ENCODE assay signal across 8 cellular contexts in genomic region chr2:119366161-119366648, GRCh38. TPM values are rescaled to one million over a fixed set of nuclear protein-coding genes. Genes with fewer than 3 reads are reported as not detected.
DNase-seq lines count a peak whose midpoint lies in the region; ATAC-seq and TF ChIP-seq lines count a peak whose summit lies in the region.

No MANE protein-coding gene starts in this region.

- peaks cover 31% of the 10 kb centered on the region for H3K4me1 ChIP-seq in CD4-positive, alpha-beta memory T cell (ENCODE audit: insufficient read depth, low read length)
- H3K4me1 ChIP-seq in Karpas-422 (ENCODE audit: low read length) (peaks cover 21% of the 10 kb centered on the region), body of pancreas (peaks cover 25% of the 10 kb centered on the region), stomach smooth muscle (ENCODE audit: control insufficient read depth, insufficient read depth, low read length) (peaks cover 16% of the 10 kb centered on the region)

- H3K9me3 ChIP-seq in CD4-positive, alpha-beta memory T cell (ENCODE audit: control insufficient read depth in 1 of 2, low read length in 2 of 2) = no peaks in the 10 kb centered on the region
- no peaks in the 10 kb centered on the region for H3K9me3 ChIP-seq in Karpas-422 (ENCODE audit: low read length)
- no peaks in the 10 kb centered on the region for H3K9me3 ChIP-seq in body of pancreas
- no peaks in the 10 kb centered on the region for H3K9me3 ChIP-seq in stomach smooth muscle (ENCODE audit: control insufficient read depth in 2 of 2, low read length in 2 of 2)

- H3K4me1 Mint-ChIP-seq in CD4-positive, alpha-beta memory T cell = peaks cover 32 to 52% (median 40%) of the 10 kb centered on the region in 4 donors

- TF ChIP-seq POLR2A in body of pancreas (IDR thresholded peaks at IDR 0.05) = no peak

- H3K36me3 Mint-ChIP-seq in CD4-positive, alpha-beta memory T cell = peaks cover 28 to 39% of the 10 kb centered on the region in 2 donors

- no peaks in the 10 kb centered on the region for H3K9me2 ChIP-seq in Karpas-422 (replicated peaks; ENCODE audit: insufficient read depth, low read length)

- H3K9me3 Mint-ChIP-seq in CD4-positive, alpha-beta memory T cell = peaks cover 0 to 2% (median 0%) of the 10 kb centered on the region in 8 donors

- H3K4me3 ChIP-seq in CD4-positive, alpha-beta memory T cell (ENCODE audit: low read length in 2 of 2) = peak overlapping the region; percentile 95 to 97
- peak overlapping the region; percentile 90 for H3K4me3 ChIP-seq in Karpas-422 (ENCODE audit: low read length)
- peak overlapping the region; percentile 55 to 79 for H3K4me3 ChIP-seq in body of pancreas
- peak overlapping the region; percentile 94 to 95 for H3K4me3 ChIP-seq in stomach smooth muscle (ENCODE audit: low read length in 2 of 2)

- peak overlapping the region; percentile 93 for H2AFZ ChIP-seq in Karpas-422 (ENCODE audit: low read length)

- peak overlapping the region; percentile 94 for H3K4me2 ChIP-seq in Karpas-422 (ENCODE audit: low read depth, low read length, poor library complexity, severe bottlenecking)

- CTCF ChIA-PET in CD4-positive, alpha-beta memory T cell (lab: Charles Lee; ENCODE audit: partially characterized antibody) = interaction anchor here (0.7 to 2.2 kb wide), 3 partner anchors 22 to 1552 kb away, joined by 3 to 7 read pairs (median 3); partner anchors contain the start of gene DDX18

- H3K27ac ChIP-seq in CD4-positive, alpha-beta memory T cell (ENCODE audit: low read depth, low read length) = peak overlapping the region; percentile 92
- H3K27ac ChIP-seq in Karpas-422 (ENCODE audit: low read length) = peak overlapping the region; percentile 55; the same call in 1 of the 2 replicates
- H3K27ac ChIP-seq in body of pancreas = peak overlapping the region; percentile 73 to 94 (median 91)
- peak overlapping the region; percentile 82 for H3K27ac ChIP-seq in stomach smooth muscle (ENCODE audit: low read length)

- DNase-seq in CD4-positive, alpha-beta memory T cell = peak in 1 of 5 donors; percentile 46
- DNase-seq in Karpas-422 = no peak
- DNase-seq in body of pancreas = peak in 3 of 4 donors; percentile 32 to 38 (median 37)
- peak; percentile 43 for DNase-seq in kidney glomerular epithelial cell (lab: John Stamatoyannopoulos, UW)
- DNase-seq in hippocampal formation (lab: John Stamatoyannopoulos, UW) = no peak
- no peak for DNase-seq in activated effector memory CD4-positive, alpha-beta T cell treated with Interleukin-2 at 50 U/mL for 16 hours

- H3K27me3 ChIP-seq in CD4-positive, alpha-beta memory T cell (ENCODE audit: insufficient read depth, low read length) = no peaks in the 10 kb centered on the region
- H3K27me3 ChIP-seq in Karpas-422 (ENCODE audit: low read length) = no peaks in the 10 kb centered on the region
- H3K27me3 ChIP-seq in body of pancreas = no peaks in the 10 kb centered on the region
- no peaks in the 10 kb centered on the region for H3K27me3 ChIP-seq in stomach smooth muscle (ENCODE audit: control insufficient read depth in 1 of 2, insufficient read depth in 2 of 2, low read length in 2 of 2)

- peak; percentile 13 for ATAC-seq in GM19452 (IDR thresholded peaks at IDR 0.05; ENCODE audit: unreplicated experiment)
- peak; percentile 9 for ATAC-seq in body of pancreas

- WGBS in body of pancreas, 2 donors = 0 to 1% methylated on average over 11 to 17 of the region's 17 CpGs

- H3K36me3 ChIP-seq in CD4-positive, alpha-beta memory T cell (ENCODE audit: insufficient read depth, low read length) = peaks cover 13% of the 10 kb centered on the region
- peaks cover 27% of the 10 kb centered on the region for H3K36me3 ChIP-seq in Karpas-422 (ENCODE audit: insufficient read depth, low read length)
- peaks cover 0 to 5% of the 10 kb centered on the region in 2 donors for H3K36me3 ChIP-seq in body of pancreas (replicated peaks in 1 of 2; ENCODE audit: insufficient read depth in 1 of 2, low read depth in 2 of 2)
- H3K36me3 ChIP-seq in stomach smooth muscle (ENCODE audit: control insufficient read depth in 2 of 2, insufficient read depth in 2 of 2, low read length in 2 of 2) = peaks cover 15 to 16% of the 10 kb centered on the region in 2 donors

- intact Hi-C loops in CD4-positive, alpha-beta memory T cell (cut with micrococcal nuclease) = loop anchor here (1.0 to 5.0 kb wide), 5 partner anchors 313 to 1552 kb away; partner anchors contain the start of genes CCDC93, DDX18 and TMEM177
- intact Hi-C loops in body of pancreas (cut with DNase I) = no loop called here

- peaks cover 26% of the 10 kb centered on the region for H3K79me2 ChIP-seq in Karpas-422 (ENCODE audit: low read length)

- no peaks in the 10 kb centered on the region for H3K27me3 Mint-ChIP-seq in CD4-positive, alpha-beta memory T cell

- POLR2A ChIA-PET in CD4-positive, alpha-beta memory T cell (lab: Charles Lee; ENCODE audit: partially characterized antibody) = interaction anchor here (1.1 to 1.6 kb wide), 4 partner anchors 16 to 1352 kb away, joined by 4 to 11 read pairs (median 4); partner anchors contain the start of genes CCDC93 and TMEM177

- TF ChIP-seq CTCF in body of pancreas (IDR thresholded peaks at IDR 0.05) = no peak

- H4K20me1 ChIP-seq in Karpas-422 (ENCODE audit: insufficient read depth, low read depth, low read length) = peaks cover 29% of the 10 kb centered on the region

- peak overlapping the region; percentile 90 for H3K9ac ChIP-seq in Karpas-422 (ENCODE audit: low read length)
- peak overlapping the region; percentile 88 to 90 for H3K9ac ChIP-seq in stomach smooth muscle (ENCODE audit: low read length in 2 of 2)

- peak overlapping the region; percentile 94 to 99 (median 96) for H3K4me3 Mint-ChIP-seq in CD4-positive, alpha-beta memory T cell

- peak overlapping the region; percentile 89 to 98 (median 94) for H3K27ac Mint-ChIP-seq in CD4-positive, alpha-beta memory T cell

RNA-seq across cellular contexts. Expression of gene C2orf76, which starts 0.4 kb away (rescaled TPM):
- total RNA-seq in CD4-positive, alpha-beta memory T cell = 1 to 10 TPM; 8.8 to 9.6 TPM
- polyA plus RNA-seq in CD4-positive, alpha-beta memory T cell = 10 to 100 TPM; 19.6 to 28.0 TPM
- total RNA-seq in Karpas-422 (2014; rRNA removed; shearing (Covaris generic); ENCODE audit: low replicate concordance) = 6.6 TPM in 2 replicates
- total RNA-seq in body of pancreas = 10 to 100 TPM; 12.5 to 52.4 TPM

RNA-seq across cellular contexts. Expression of gene DBI, which starts 0.6 kb away (rescaled TPM):
- total RNA-seq in CD4-positive, alpha-beta memory T cell = 10 to 100 TPM; 44.7 to 51.5 TPM
- polyA plus RNA-seq in CD4-positive, alpha-beta memory T cell = 100 to 1,000 TPM; 289 to 384 TPM
- total RNA-seq in Karpas-422 (2014; rRNA removed; shearing (Covaris generic); ENCODE audit: low replicate concordance) = 70.9 and 109 TPM in 2 replicates
- 10 to 100 TPM; 51.4 to 62.8 TPM for total RNA-seq in body of pancreas

Comparison
In these comparisons a context has a peak if more than half of its experiments do, and no peak if none do; other contexts are left out.
1. DNase-seq: peak in body of pancreas (3 of 4) and kidney glomerular epithelial cell (single experiment); none in Karpas-422 (single experiment), hippocampal formation (0 of 2) and activated effector memory CD4-positive, alpha-beta T cell treated with Interleukin-2 at 50 U/mL for 16 hours (single experiment).
2. Peak in every context shown above with its lines, with median percentiles within 50 percentile points of each other: H3K27ac ChIP-seq and H3K4me3 ChIP-seq.